ENCODE assay signal across 9 cellular contexts in genomic region chr10:77428776-77429395, GRCh38.
DNase-seq lines count a peak whose midpoint lies in the region; ATAC-seq and TF ChIP-seq lines count a peak whose summit lies in the region.
"Had no signal": no experiment of that assay in that cellular context is flagged by ENCODE, and none has a peak within 500 bp of the region (broad histone marks: within the 10 kb centered on the region; RNA-seq: fewer than 3 reads in every experiment).

No MANE protein-coding gene starts in this region.

- H3K9me3 Mint-ChIP-seq in osteocyte (ENCODE audit: unreplicated experiment) = no peaks in the 10 kb centered on the region
- H3K9me3 Mint-ChIP-seq in activated naive CD4-positive, alpha-beta T cell treated with anti-CD3 and anti-CD28 coated beads for 36 hours = no peaks in the 10 kb centered on the region
- H3K9me3 Mint-ChIP-seq: activated naive CD8-positive, alpha-beta T cell treated with anti-CD3 and anti-CD28 coated beads, Interleukin-2, amount 10 ng/mL, durations not matched to agents 7 days and 5 days had no signal

- H3K4me3 Mint-ChIP-seq in osteocyte (ENCODE audit: unreplicated experiment) = no peak overlapping the region
- H3K4me3 Mint-ChIP-seq in activated naive CD4-positive, alpha-beta T cell treated with anti-CD3 and anti-CD28 coated beads for 36 hours = no peak overlapping the region
- H3K4me3 Mint-ChIP-seq: activated naive CD8-positive, alpha-beta T cell treated with anti-CD3 and anti-CD28 coated beads, Interleukin-2, amount 10 ng/mL, durations not matched to agents 7 days and 5 days had no signal

- H3K27me3 Mint-ChIP-seq in osteocyte (ENCODE audit: unreplicated experiment) = no peaks in the 10 kb centered on the region
- H3K27me3 Mint-ChIP-seq in activated naive CD4-positive, alpha-beta T cell treated with anti-CD3 and anti-CD28 coated beads for 36 hours (ENCODE audit: low read depth) = peaks cover 11% of the 10 kb centered on the region
- H3K27me3 Mint-ChIP-seq: activated naive CD8-positive, alpha-beta T cell treated with anti-CD3 and anti-CD28 coated beads, Interleukin-2, amount 10 ng/mL, durations not matched to agents 7 days and 5 days had no signal

- H3K27ac Mint-ChIP-seq in osteocyte (ENCODE audit: unreplicated experiment) = no peak overlapping the region
- no peak overlapping the region for H3K27ac Mint-ChIP-seq in activated naive CD4-positive, alpha-beta T cell treated with anti-CD3 and anti-CD28 coated beads for 36 hours
- H3K27ac Mint-ChIP-seq: activated naive CD8-positive, alpha-beta T cell treated with anti-CD3 and anti-CD28 coated beads, Interleukin-2, amount 10 ng/mL, durations not matched to agents 7 days and 5 days had no signal

- no peaks in the 10 kb centered on the region for H3K36me3 Mint-ChIP-seq in osteocyte (ENCODE audit: unreplicated experiment)
- no peaks in the 10 kb centered on the region for H3K36me3 Mint-ChIP-seq in activated naive CD4-positive, alpha-beta T cell treated with anti-CD3 and anti-CD28 coated beads for 36 hours (ENCODE audit: low read depth)
- H3K36me3 Mint-ChIP-seq: activated naive CD8-positive, alpha-beta T cell treated with anti-CD3 and anti-CD28 coated beads, Interleukin-2, amount 10 ng/mL, durations not matched to agents 7 days and 5 days had no signal

- peak; percentile 80 for TF ChIP-seq CTCF in osteocyte (IDR thresholded peaks at IDR 0.05)
- no peak for TF ChIP-seq CTCF in omental fat pad (IDR thresholded peaks at IDR 0.05)

- CTCF ChIA-PET in activated naive CD4-positive, alpha-beta T cell treated with anti-CD3 and anti-CD28 coated beads for 36 hours (lab: Charles Lee) = no interaction called here

- H3K4me1 Mint-ChIP-seq in osteocyte (ENCODE audit: unreplicated experiment) = peaks cover 31% of the 10 kb centered on the region
- no peaks in the 10 kb centered on the region for H3K4me1 Mint-ChIP-seq in activated naive CD4-positive, alpha-beta T cell treated with anti-CD3 and anti-CD28 coated beads for 36 hours (ENCODE audit: low read depth)
- H3K4me1 Mint-ChIP-seq: activated naive CD8-positive, alpha-beta T cell treated with anti-CD3 and anti-CD28 coated beads, Interleukin-2, amount 10 ng/mL, durations not matched to agents 7 days and 5 days had no signal

- ATAC-seq in esophagus mucosa = peak; percentile 42
- no peak for ATAC-seq in HG03108 (IDR thresholded peaks at IDR 0.05; ENCODE audit: unreplicated experiment)
- no peak for ATAC-seq in omental fat pad (ENCODE audit: low FRiP score)

- DNase-seq in EL (peak; percentile 60), NCI-H69 (lab: John Stamatoyannopoulos, UW) (peak; percentile 43), osteocyte (ENCODE audit: extremely low spot score, unreplicated experiment) (no peak), LoVo (ENCODE audit: low spot score) (no peak), omental fat pad (ENCODE audit: low spot score) (no peak)
- DNase-seq in activated naive CD4-positive, alpha-beta T cell treated with anti-CD3 and anti-CD28 coated beads for 36 hours = no peak
- DNase-seq: activated naive CD8-positive, alpha-beta T cell treated with anti-CD3 and anti-CD28 coated beads, Interleukin-2, amount 10 ng/mL, durations not matched to agents 7 days and 5 days had no signal

- intact Hi-C loops in activated naive CD4-positive, alpha-beta T cell treated with anti-CD3 and anti-CD28 coated beads for 36 hours (cut with micrococcal nuclease) = no loop called here

Comparison
In these comparisons a context has a peak if more than half of its experiments do, and no peak if none do; other contexts are left out.
1. DNase-seq: peak in EL (single experiment) and NCI-H69 (single experiment); none in osteocyte (single experiment), activated naive CD4-positive, alpha-beta T cell treated with anti-CD3 and anti-CD28 coated beads for 36 hours (single experiment), LoVo (single experiment) and omental fat pad (single experiment).